Comparison of ENCODE assay signal across 8 cellular contexts in genomic region chr6:13261464-13261994, GRCh38.
DNase-seq lines count a peak whose midpoint lies in the region; ATAC-seq lines count a peak whose summit lies in the region.

No MANE protein-coding gene starts in this region.

- H3K27ac Mint-ChIP-seq in activated CD8-positive, alpha-beta T cell treated with anti-CD3 and anti-CD28 coated beads, Interleukin-2, amount 10 ng/mL, durations not matched to agents 7 days and 5 days = no peak overlapping the region

- no peak overlapping the region for H3K4me3 Mint-ChIP-seq in activated CD8-positive, alpha-beta T cell treated with anti-CD3 and anti-CD28 coated beads, Interleukin-2, amount 10 ng/mL, durations not matched to agents 7 days and 5 days

- H3K36me3 Mint-ChIP-seq in activated CD8-positive, alpha-beta T cell treated with anti-CD3 and anti-CD28 coated beads, Interleukin-2, amount 10 ng/mL, durations not matched to agents 7 days and 5 days (ENCODE audit: low read depth) = no peaks in the 10 kb centered on the region

- H3K9me3 Mint-ChIP-seq in activated CD8-positive, alpha-beta T cell treated with anti-CD3 and anti-CD28 coated beads, Interleukin-2, amount 10 ng/mL, durations not matched to agents 7 days and 5 days (ENCODE audit: insufficient read depth) = no peaks in the 10 kb centered on the region

- ATAC-seq in GM19467 (IDR thresholded peaks at IDR 0.05; ENCODE audit: unreplicated experiment) (peak; percentile 51), HG03378 (IDR thresholded peaks at IDR 0.05; ENCODE audit: unreplicated experiment) (peak; percentile 53)
- no peak for ATAC-seq in activated CD8-positive, alpha-beta T cell treated with anti-CD3 and anti-CD28 coated beads, Interleukin-2, amount 10 ng/mL, durations not matched to agents 7 days and 5 days

- H3K4me1 Mint-ChIP-seq in activated CD8-positive, alpha-beta T cell treated with anti-CD3 and anti-CD28 coated beads, Interleukin-2, amount 10 ng/mL, durations not matched to agents 7 days and 5 days (ENCODE audit: low read depth) = peaks cover 8% of the 10 kb centered on the region

- DNase-seq in GF-D8 (lab: John Stamatoyannopoulos, UW) (peak; percentile 80), NCI-H2196 treated with DMSO at 0.1 percent for 48 hours (lab: John Stamatoyannopoulos, UW; ENCODE audit: unreplicated experiment) (no peak), GM19238 (ENCODE audit: insufficient read length, low spot score) (no peak)
- DNase-seq in activated CD8-positive, alpha-beta T cell treated with anti-CD3 and anti-CD28 coated beads, Interleukin-2, amount 10 ng/mL, durations not matched to agents 7 days and 5 days = peak; percentile 41
- no peak for DNase-seq in activated CD8-positive, alpha-beta memory T cell treated with anti-CD3 and anti-CD28 coated beads, Interleukin-2, amount 50 U/mL, for 48 hours
- no peak for DNase-seq in activated CD4-positive, alpha-beta T cell treated with anti-CD3 and anti-CD28 coated beads for 48 hours

- H3K27me3 Mint-ChIP-seq in activated CD8-positive, alpha-beta T cell treated with anti-CD3 and anti-CD28 coated beads, Interleukin-2, amount 10 ng/mL, durations not matched to agents 7 days and 5 days (ENCODE audit: low read depth) = no peaks in the 10 kb centered on the region

- POLR2A ChIA-PET in activated CD8-positive, alpha-beta T cell treated with anti-CD3 and anti-CD28 coated beads, Interleukin-2, amount 10 ng/mL, durations not matched to agents 7 days and 5 days (lab: Charles Lee) = no interaction called here

- CTCF ChIA-PET in activated CD8-positive, alpha-beta T cell treated with anti-CD3 and anti-CD28 coated beads, Interleukin-2, amount 10 ng/mL, durations not matched to agents 7 days and 5 days (lab: Charles Lee) = interaction anchor here (1.0 kb wide), 1 partner anchor 314 kb away, joined by 3 read pairs; no protein-coding TSS in a partner anchor

Comparison
In these comparisons a context has a peak if more than half of its experiments do, and no peak if none do; other contexts are left out.
1. DNase-seq: peak in GF-D8 (single experiment) and activated CD8-positive, alpha-beta T cell treated with anti-CD3 and anti-CD28 coated beads, Interleukin-2, amount 10 ng/mL, durations not matched to agents 7 days and 5 days (single experiment); none in activated CD8-positive, alpha-beta memory T cell treated with anti-CD3 and anti-CD28 coated beads, Interleukin-2, amount 50 U/mL, for 48 hours (single experiment), NCI-H2196 treated with DMSO at 0.1 percent for 48 hours (single experiment), GM19238 (single experiment) and activated CD4-positive, alpha-beta T cell treated with anti-CD3 and anti-CD28 coated beads for 48 hours (single experiment).